ENCODE assay signal across 9 cellular contexts in genomic region chr2:164991631-164992454, GRCh38. TPM values are rescaled to one million over a fixed set of nuclear protein-coding genes. Genes with fewer than 3 reads are reported as not detected.
DNase-seq lines count a peak whose midpoint lies in the region; ATAC-seq and TF ChIP-seq lines count a peak whose summit lies in the region.
"Not testable (repeated sequence)": the region's sequence is repeated elsewhere in the genome, so short reads cannot be mapped to it uniquely, and the experiment has no call there.
"Had no signal": no experiment of that assay in that cellular context is flagged by ENCODE, and none has a peak within 500 bp of the region (broad histone marks: within the 10 kb centered on the region; RNA-seq: fewer than 3 reads in every experiment).

No MANE protein-coding gene starts in this region.

- peak overlapping the region; percentile 1 for H3K27ac ChIP-seq in suprapubic skin

- not testable (repeated sequence) for H3K4me3 Mint-ChIP-seq in activated naive CD4-positive, alpha-beta T cell treated with anti-CD3 and anti-CD28 coated beads, Interleukin-2, amount 10 ng/mL, durations not matched to agents 7 days and 5 days; mesothelial cell of epicardium

- H3K4me1 Mint-ChIP-seq in activated naive CD4-positive, alpha-beta T cell treated with anti-CD3 and anti-CD28 coated beads, Interleukin-2, amount 10 ng/mL, durations not matched to agents 7 days and 5 days = peaks cover 42% of the 10 kb centered on the region
- H3K4me1 Mint-ChIP-seq in mesothelial cell of epicardium = peaks cover 21% of the 10 kb centered on the region

- H3K27me3 Mint-ChIP-seq in activated naive CD4-positive, alpha-beta T cell treated with anti-CD3 and anti-CD28 coated beads, Interleukin-2, amount 10 ng/mL, durations not matched to agents 7 days and 5 days; mesothelial cell of epicardium (ENCODE audit: low read depth): not testable (repeated sequence)

- peak overlapping the region; percentile 17 for H3K4me2 ChIP-seq in Loucy (ENCODE audit: low read depth, low read length, poor library complexity, severe bottlenecking)

- H3K4me3 ChIP-seq in Loucy (ENCODE audit: low read length, poor library complexity, severe bottlenecking); fibroblast of mammary gland (ENCODE audit: control insufficient read depth, low read depth, low read length); suprapubic skin: not testable (repeated sequence)

- H2AFZ ChIP-seq in Loucy (ENCODE audit: low read length) = 0 out of 2 replicates have a peak overlapping the region, but pooled peaks have one; percentile 7

- DNase-seq in EH (ENCODE audit: low read depth) (peak; percentile 84), fibroblast of mammary gland (ENCODE audit: low read depth) (peak; percentile 31)
- peak; percentile 39 for DNase-seq in activated naive CD4-positive, alpha-beta T cell treated with anti-CD3 and anti-CD28 coated beads, Interleukin-2, amount 10 ng/mL, durations not matched to agents 7 days and 5 days
- not testable (repeated sequence) for DNase-seq in mesothelial cell of epicardium (ENCODE audit: low spot score in 2 of 2, unreplicated experiment in 2 of 2); suprapubic skin (ENCODE audit: low spot score in 2 of 2)

- H3K9me2 ChIP-seq in Loucy (replicated peaks; ENCODE audit: low read depth, low read length) = not testable (repeated sequence)

- H3K4me1 ChIP-seq in Loucy (ENCODE audit: insufficient read depth, low read length, poor library complexity, severe bottlenecking) (peaks cover 39% of the 10 kb centered on the region), suprapubic skin (peaks cover 23% of the 10 kb centered on the region)

- CTCF ChIA-PET in activated naive CD4-positive, alpha-beta T cell treated with anti-CD3 and anti-CD28 coated beads, Interleukin-2, amount 10 ng/mL, durations not matched to agents 7 days and 5 days (lab: Charles Lee) = interaction anchor here (1.1 to 3.4 kb wide), 4 partner anchors 23 to 302 kb away, joined by 3 to 24 read pairs (median 8); partner anchors contain the start of gene SCN3A

- ATAC-seq in GM21367 (IDR thresholded peaks at IDR 0.05; ENCODE audit: unreplicated experiment) (peak; percentile 94), HG02938 (IDR thresholded peaks at IDR 0.05; ENCODE audit: unreplicated experiment) (peak; percentile 60)

- peak overlapping the region; percentile 74 for H3K27ac Mint-ChIP-seq in activated naive CD4-positive, alpha-beta T cell treated with anti-CD3 and anti-CD28 coated beads, Interleukin-2, amount 10 ng/mL, durations not matched to agents 7 days and 5 days
- peak overlapping the region; percentile 79 for H3K27ac Mint-ChIP-seq in mesothelial cell of epicardium

- H3K9ac ChIP-seq in Loucy (ENCODE audit: low read depth, low read length, poor library complexity, severe bottlenecking) = peak overlapping the region; percentile 53

- not testable (repeated sequence) for TF ChIP-seq CTCF in Loucy (conservative IDR thresholded peaks at IDR 0.05; ENCODE audit: low read length); fibroblast of mammary gland (conservative IDR thresholded peaks at IDR 0.05; ENCODE audit: control insufficient read depth, insufficient read depth, low read depth, low read length); mesothelial cell of epicardium (IDR thresholded peaks at IDR 0.05; ENCODE audit: unreplicated experiment); suprapubic skin (IDR thresholded peaks at IDR 0.05)

- H3K36me3 Mint-ChIP-seq in activated naive CD4-positive, alpha-beta T cell treated with anti-CD3 and anti-CD28 coated beads, Interleukin-2, amount 10 ng/mL, durations not matched to agents 7 days and 5 days; mesothelial cell of epicardium: not testable (repeated sequence)

- not testable (repeated sequence) for H3F3A ChIP-seq in Loucy (ENCODE audit: low read depth)

- not testable (repeated sequence) for TF ChIP-seq POLR2A in suprapubic skin (IDR thresholded peaks at IDR 0.05)

- H3K79me2 ChIP-seq in Loucy (ENCODE audit: insufficient read depth, low read length) = not testable (repeated sequence)

- H3K27me3 ChIP-seq in Loucy (ENCODE audit: insufficient read depth, low read length, poor library complexity, severe bottlenecking); suprapubic skin: not testable (repeated sequence)

- not testable (repeated sequence) for H3K36me3 ChIP-seq in Loucy (ENCODE audit: insufficient read depth, low read length); suprapubic skin

- H3K9me3 Mint-ChIP-seq in activated naive CD4-positive, alpha-beta T cell treated with anti-CD3 and anti-CD28 coated beads, Interleukin-2, amount 10 ng/mL, durations not matched to agents 7 days and 5 days; mesothelial cell of epicardium: not testable (repeated sequence)

- TF ChIP-seq EP300 in suprapubic skin (IDR thresholded peaks at IDR 0.05) = not testable (repeated sequence)

- not testable (repeated sequence) for H4K20me1 ChIP-seq in Loucy (ENCODE audit: insufficient read depth, low read length, poor library complexity, severe bottlenecking)

- H3K9me3 ChIP-seq in Loucy (ENCODE audit: insufficient read depth, low read depth, low read length); suprapubic skin: not testable (repeated sequence)

RNA-seq across cellular contexts. Expression of gene SLC38A11, which starts 36.5 kb away (rescaled TPM):
- 0.54 to 0.71 TPM (median 0.59 TPM) in 3 replicates for total RNA-seq in mesothelial cell of epicardium
- total RNA-seq in suprapubic skin = 1 to 10 TPM in 1 of 4 donors, under 1 TPM in 2, not detected in 1; 0.42 to 1.1 (median 0.52) TPM
- total RNA-seq: CD4-positive, alpha-beta T cell had no signal
